Comparison of ENCODE assay signal across 8 cellular contexts in genomic region chr17:65100316-65101140, GRCh38. TPM values are rescaled to one million over a fixed set of nuclear protein-coding genes. Genes with fewer than 3 reads are reported as not detected.
DNase-seq lines count a peak whose midpoint lies in the region; ATAC-seq and TF ChIP-seq lines count a peak whose summit lies in the region.

No MANE protein-coding gene starts in this region.

- peak overlapping the region; percentile 24 for H2BK5ac ChIP-seq in trophoblast cell (ENCODE audit: low read depth, low read length, poor library complexity)

- intact Hi-C loops in transverse colon (cut with DNase I; ENCODE audit: low total_unique reads), result loop anchor here (2.0 to 10.0 kb wide), 2 partner anchors 44 to 116 kb away; partner anchors contain the start of gene GNA13

- no peak overlapping the region for H3K27ac ChIP-seq in cardiac muscle cell
- no peak overlapping the region for H3K27ac ChIP-seq in trophoblast cell (ENCODE audit: low read depth, low read length)
- H3K27ac ChIP-seq in transverse colon, result peak overlapping the region; percentile 65 to 82 (median 70)

- H3K18ac ChIP-seq in trophoblast cell (ENCODE audit: low read length), result peak overlapping the region; percentile 69

- TF ChIP-seq EP300 in transverse colon (IDR thresholded peaks at IDR 0.05; ENCODE audit: low read depth), result no peak

- H3K4me1 ChIP-seq in cardiac muscle cell (ENCODE audit: low read depth), result no peaks in the 10 kb centered on the region
- H3K4me1 ChIP-seq in trophoblast cell (ENCODE audit: control insufficient read depth in 1 of 2, insufficient read depth in 2 of 2, low read length in 2 of 2), result peaks cover 4 to 10% of the 10 kb centered on the region in 2 experiments
- peaks cover 6 to 22% (median 8%) of the 10 kb centered on the region in 4 donors for H3K4me1 ChIP-seq in transverse colon

- ATAC-seq in SK-N-SH treated with all-trans-retinoic acid at 6 μM for 48 hours, result peak; percentile 96
- ATAC-seq in activated naive CD4-positive, alpha-beta T cell treated with anti-CD3 and anti-CD28 coated beads, Interleukin-2, amount 50 U/mL, for 72 hours, result peak; percentile 75 to 81

- H3K4me3 ChIP-seq in HFF-Myc (replicated peaks; ENCODE audit: low read depth, low read length) (peak overlapping the region; percentile 35), cardiac muscle cell (peak overlapping the region; percentile 30), trophoblast cell (ENCODE audit: low read depth, low read length) (peak overlapping the region; percentile 57), transverse colon (peak overlapping the region; percentile 39 to 60 (median 41))

- H4K8ac ChIP-seq in trophoblast cell (ENCODE audit: low read depth, low read length), result peak overlapping the region; percentile 83

- H2BK120ac ChIP-seq in trophoblast cell (ENCODE audit: insufficient read depth, low read length, poor library complexity), result peak overlapping the region; percentile 57

- peak overlapping the region; percentile 1 for H3K9ac ChIP-seq in trophoblast cell (ENCODE audit: low read length)

- no peaks in the 10 kb centered on the region for H3K79me2 ChIP-seq in trophoblast cell (ENCODE audit: control insufficient read depth, insufficient read depth, low read length, poor library complexity)

- peak overlapping the region; percentile 67 for H3K4me2 ChIP-seq in trophoblast cell (ENCODE audit: low read length)

- peak; percentile 94 for TF ChIP-seq CTCF in GM10248 (IDR thresholded peaks at IDR 0.05; ENCODE audit: control extremely low read depth, extremely low read depth, low read depth, missing control alignments)
- TF ChIP-seq CTCF in HFF-Myc (IDR thresholded peaks at IDR 0.05; ENCODE audit: low read depth, low read length, missing control alignments), result peak; percentile 89
- TF ChIP-seq CTCF in cardiac muscle cell (IDR thresholded peaks at IDR 0.05; ENCODE audit: low read depth, low read length), result peak; percentile 87
- peak; percentile 95 to 99 (median 98) for TF ChIP-seq CTCF in transverse colon (IDR thresholded peaks at IDR 0.05)

- H3K9me3 ChIP-seq in cardiac muscle cell (ENCODE audit: low read depth), result no peaks in the 10 kb centered on the region
- H3K9me3 ChIP-seq in trophoblast cell (ENCODE audit: insufficient read depth, low read depth, low read length), result no peaks in the 10 kb centered on the region
- H3K9me3 ChIP-seq in transverse colon, result no peaks in the 10 kb centered on the region

- H3K4ac ChIP-seq in trophoblast cell (ENCODE audit: low read depth, low read length), result no peak overlapping the region

- WGBS in trophoblast cell (ENCODE audit: extremely low coverage, insufficient coverage, insufficient read length), result no CpG with 5 or more reads among the region's 50 CpGs
- 4% methylated on average over 28 of the region's 50 CpGs; no CpG with 5 or more reads in 1 of the 2 donors for WGBS in transverse colon (ENCODE audit: low coverage in 1 of 2), 2 donors

- H3K9me3 Mint-ChIP-seq in activated naive CD4-positive, alpha-beta T cell treated with anti-CD3 and anti-CD28 coated beads, Interleukin-2, amount 50 U/mL, for 72 hours, result no peaks in the 10 kb centered on the region

- H3K23ac ChIP-seq in trophoblast cell (ENCODE audit: low read length), result no peak overlapping the region

- peak overlapping the region; percentile 97 for H2AFZ ChIP-seq in trophoblast cell (ENCODE audit: insufficient read depth, low read length, poor library complexity)

- TF ChIP-seq POLR2A in transverse colon (IDR thresholded peaks at IDR 0.05), result peak; percentile 61

- peaks cover 3% of the 10 kb centered on the region for H3K79me1 ChIP-seq in trophoblast cell (ENCODE audit: low read length)

- peak overlapping the region; percentile 36 for H2AK5ac ChIP-seq in trophoblast cell (ENCODE audit: low read length)

- H3K36me3 Mint-ChIP-seq in activated naive CD4-positive, alpha-beta T cell treated with anti-CD3 and anti-CD28 coated beads, Interleukin-2, amount 50 U/mL, for 72 hours, result no peaks in the 10 kb centered on the region

- CTCF ChIA-PET in GM10248 (lab: Yijun Ruan, JAX), result interaction anchor here (0.6 to 5.7 kb wide), 60 partner anchors 9 to 181 kb away, joined by 3 to 49 read pairs (median 5); partner anchors contain the start of genes GNA13, LRRC37A3 and RGS9

- H4K12ac ChIP-seq in trophoblast cell (ENCODE audit: low read depth, low read length), result peak overlapping the region; percentile 56

- peak overlapping the region; percentile 56 for H3K14ac ChIP-seq in trophoblast cell (ENCODE audit: low read length)

- no peaks in the 10 kb centered on the region for H3K27me3 ChIP-seq in cardiac muscle cell
- no peaks in the 10 kb centered on the region for H3K27me3 ChIP-seq in trophoblast cell (ENCODE audit: insufficient read depth, low read length)
- no peaks in the 10 kb centered on the region for H3K27me3 ChIP-seq in transverse colon

- peak; percentile 84 for DNase-seq in GM10248 (ENCODE audit: extremely low spot score)
- no peak for DNase-seq in HFF-Myc (ENCODE audit: extremely low read depth, low read depth)
- peak; percentile 80 for DNase-seq in MV-4-11 (lab: John Stamatoyannopoulos, UW)
- DNase-seq in activated naive CD4-positive, alpha-beta T cell treated with anti-CD3 and anti-CD28 coated beads, Interleukin-2, amount 50 U/mL, for 72 hours (ENCODE audit: low spot score in 2 of 2), result peak; percentile 85
- peak; percentile 77 to 92 for DNase-seq in cardiac muscle cell (ENCODE audit: low read depth in 1 of 2, low spot score in 1 of 2)
- DNase-seq in trophoblast cell, result peak; percentile 71 to 89
- peak; percentile 89 for DNase-seq in transverse colon

- peak overlapping the region; percentile 33 for H2BK12ac ChIP-seq in trophoblast cell (ENCODE audit: low read length)

- peak overlapping the region; percentile 88 to 89 for H3K27ac Mint-ChIP-seq in activated naive CD4-positive, alpha-beta T cell treated with anti-CD3 and anti-CD28 coated beads, Interleukin-2, amount 50 U/mL, for 72 hours

- H3K36me3 ChIP-seq in cardiac muscle cell, result no peaks in the 10 kb centered on the region
- no peaks in the 10 kb centered on the region for H3K36me3 ChIP-seq in trophoblast cell (ENCODE audit: control insufficient read depth in 1 of 2, insufficient read depth in 2 of 2, low read length in 2 of 2)
- no peaks in the 10 kb centered on the region for H3K36me3 ChIP-seq in transverse colon

- POLR2A ChIA-PET in GM10248 (lab: Yijun Ruan, JAX), result interaction anchor here (0.6 kb wide), 1 partner anchor 1939 kb away, joined by 3 read pairs; no protein-coding TSS in a partner anchor

- in situ Hi-C loops in transverse colon (cut with MboI; ENCODE audit: low pct_ligation_motif_present in 1 of 4, low pct_unique_long_range_greater_than_20kb in 1 of 4, low sequenced_read_pairs in 3 of 4), result loop anchor here in 2 of 4 donors (10.0 to 25.0 kb wide), 2 partner anchors 136 to 138 kb away; no protein-coding TSS in a partner anchor

- peak overlapping the region; percentile 64 for H4K91ac ChIP-seq in trophoblast cell (ENCODE audit: low read depth, low read length)

TF ChIP-seq in SK-N-SH treated with all-trans-retinoic acid at 6 μM for 48 hours, 23 proteins besides CTCF, POLR2A, EP300 and RAD21 (continues in another document):
- TF ChIP-seq SNAI2 (CRISPR knock-in tag; IDR thresholded peaks at IDR 0.05), result no peak
- no peak for TF ChIP-seq CSRNP3 (CRISPR knock-in tag; IDR thresholded peaks at IDR 0.05)
- TF ChIP-seq TCF4 (CRISPR knock-in tag; IDR thresholded peaks at IDR 0.05; ENCODE audit: borderline replicate concordance), result no peak
- no peak for TF ChIP-seq TOX (CRISPR knock-in tag; IDR thresholded peaks at IDR 0.05; ENCODE audit: borderline replicate concordance)
- TF ChIP-seq ISL1 (CRISPR knock-in tag; IDR thresholded peaks at IDR 0.05), result no peak
- TF ChIP-seq PATZ1 (CRISPR knock-in tag; IDR thresholded peaks at IDR 0.05; ENCODE audit: borderline replicate concordance), result no peak
- TF ChIP-seq GLIS3 (CRISPR knock-in tag; IDR thresholded peaks at IDR 0.05), result no peak

RNA-seq across cellular contexts. Expression of gene RGS9, which starts 36.6 kb away (rescaled TPM):
- 1 to 10 TPM; 1.1 to 1.7 TPM for total RNA-seq in activated naive CD4-positive, alpha-beta T cell treated with anti-CD3 and anti-CD28 coated beads, Interleukin-2, amount 50 U/mL, for 72 hours
- total RNA-seq in cardiac muscle cell (4.1 and 4.7 TPM in 2 replicates), transverse colon (10 to 100 TPM in 1 of 4 donors, 1 to 10 TPM in 2, not detected in 1; 2.6 to 10.6 (median 7.8) TPM)
- polyA plus RNA-seq in cardiac muscle cell, result 5.5 and 8.5 TPM in 2 replicates
- 7.3 and 8.2 TPM in 2 replicates for polyA plus RNA-seq in trophoblast cell (2013)

RNA-seq across cellular contexts. Expression of gene GNA13, which starts 44.0 kb away (rescaled TPM):
- total RNA-seq in activated naive CD4-positive, alpha-beta T cell treated with anti-CD3 and anti-CD28 coated beads, Interleukin-2, amount 50 U/mL, for 72 hours, result 10 to 100 TPM; 53.0 to 74.7 TPM
- total RNA-seq in cardiac muscle cell (22.7 and 30.9 TPM in 2 replicates), transverse colon (10 to 100 TPM; 37.8 to 89.4 (median 76.4) TPM)
- 18.0 and 21.0 TPM in 2 replicates for polyA plus RNA-seq in cardiac muscle cell
- polyA plus RNA-seq in trophoblast cell (2013), result 86.8 and 89.6 TPM in 2 replicates

Comparison
In these comparisons a context has a peak if more than half of its experiments do, and no peak if none do; other contexts are left out.
1. H3K27ac ChIP-seq: peak in transverse colon (4 of 4); none in cardiac muscle cell (single experiment) and trophoblast cell (single experiment).
2. Peak in every context shown above with its lines, with median percentiles within 50 percentile points of each other: CTCF ChIP-seq and H3K4me3 ChIP-seq.